Comparison of ENCODE assay signal across 8 cellular contexts in the genomic region with DNA sequence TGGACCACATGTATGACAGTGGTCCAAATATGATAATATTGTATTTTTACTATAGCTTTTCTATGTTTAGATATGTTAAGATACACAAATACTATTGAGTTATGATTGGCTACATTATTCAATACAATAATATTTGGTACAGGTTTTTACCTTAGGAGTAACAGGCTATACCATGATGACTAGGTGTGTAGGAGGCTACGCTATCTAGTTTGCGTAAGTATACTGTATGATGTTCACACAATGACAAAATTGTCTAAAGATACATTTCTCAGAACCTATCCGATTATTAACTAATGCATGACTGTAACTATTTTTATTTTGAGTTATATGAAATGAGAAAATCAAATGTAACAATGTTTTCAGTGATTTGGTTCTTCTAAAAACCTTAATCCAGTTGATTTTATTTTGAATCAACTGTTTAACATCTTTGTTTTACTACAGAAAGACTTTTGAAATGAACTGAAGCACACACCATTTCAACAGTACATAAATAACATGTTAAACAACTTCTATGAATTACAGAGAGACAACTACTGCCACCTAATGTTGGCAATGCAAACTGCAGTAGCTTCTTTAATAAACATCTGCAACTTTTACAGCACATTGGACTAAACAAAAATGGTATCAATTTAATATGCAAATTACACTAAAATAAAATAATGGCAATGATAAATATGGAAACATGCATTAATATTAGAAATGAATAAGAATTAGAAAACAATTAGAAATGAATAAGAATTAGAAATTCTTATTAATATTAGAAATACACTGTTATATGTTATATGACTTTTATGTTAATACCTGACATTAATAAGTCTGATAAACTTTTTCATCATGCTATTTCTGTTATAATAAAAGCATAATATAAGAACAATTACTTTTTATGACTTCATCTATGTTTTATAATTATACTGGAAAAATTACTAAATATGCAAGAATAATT.
DNase-seq lines count a peak whose midpoint lies in the region; ATAC-seq, FAIRE-seq and TF ChIP-seq lines count a peak whose summit lies in the region.

No MANE protein-coding gene starts in this region.

- TF ChIP-seq CTCF in AG10803 (conservative IDR thresholded peaks at IDR 0.05; ENCODE audit: low read length) = peak; percentile 89
- TF ChIP-seq CTCF in GM06990 (IDR thresholded peaks at IDR 0.05; ENCODE audit: insufficient read depth, low read length, poor library complexity, severe bottlenecking) = peak; percentile 67
- TF ChIP-seq CTCF in gastroesophageal sphincter (IDR thresholded peaks at IDR 0.05) = peak; percentile 75 to 86 (median 82)

- H3K4me3 ChIP-seq in AG10803 (ENCODE audit: low read length) (no peak overlapping the region), GM06990 (replicated peaks; ENCODE audit: low read depth, low read length) (no peak overlapping the region), gastroesophageal sphincter (no peak overlapping the region), small intestine (ENCODE audit: low read depth in 1 of 2, low read length in 2 of 2) (no peak overlapping the region)

- H3K27me3 ChIP-seq in GM06990 (replicated peaks; ENCODE audit: control insufficient read depth, insufficient read depth, low read length) (no peaks in the 10 kb centered on the region), gastroesophageal sphincter (no peaks in the 10 kb centered on the region), small intestine (ENCODE audit: control insufficient read depth in 2 of 2, insufficient read depth in 2 of 2, low read length in 2 of 2) (no peaks in the 10 kb centered on the region)

- H3K36me3 ChIP-seq in GM06990 (ENCODE audit: control insufficient read depth, insufficient read depth, low read length) (no peaks in the 10 kb centered on the region), gastroesophageal sphincter (no peaks in the 10 kb centered on the region), small intestine (ENCODE audit: control insufficient read depth in 2 of 2, insufficient read depth in 2 of 2, low read length in 2 of 2) (no peaks in the 10 kb centered on the region)

- no peak for TF ChIP-seq POLR2A in gastroesophageal sphincter (IDR thresholded peaks at IDR 0.05)

- H3K4me1 ChIP-seq in gastroesophageal sphincter = no peaks in the 10 kb centered on the region
- no peaks in the 10 kb centered on the region for H3K4me1 ChIP-seq in small intestine (ENCODE audit: control insufficient read depth in 2 of 2, insufficient read depth in 1 of 2, low read depth in 1 of 2, low read length in 1 of 2)

- WGBS in gastroesophageal sphincter (ENCODE audit: low coverage in 1 of 2), 2 donors = 64 to 77% methylated on average over 3 of the region's 3 CpGs
- WGBS in small intestine, 3 donors = 84 to 89% (median 86%) methylated on average over 3 of the region's 3 CpGs

- H3K27ac ChIP-seq in gastroesophageal sphincter (no peak overlapping the region), small intestine (ENCODE audit: low read depth in 1 of 2, low read length in 1 of 2) (no peak overlapping the region)

- ATAC-seq in HG02852 (IDR thresholded peaks at IDR 0.05; ENCODE audit: unreplicated experiment) (peak; percentile 79), gastroesophageal sphincter (no peak)

- TF ChIP-seq EP300 in gastroesophageal sphincter (IDR thresholded peaks at IDR 0.05) = no peak

- no peaks in the 10 kb centered on the region for H3K9me3 ChIP-seq in gastroesophageal sphincter
- H3K9me3 ChIP-seq in small intestine (ENCODE audit: control insufficient read depth, low read depth) = no peaks in the 10 kb centered on the region

- DNase-seq in AG10803 (ENCODE audit: low read depth) = peak; percentile 63
- DNase-seq in GM06990 (ENCODE audit: extremely low read depth, insufficient read length) = no peak
- DNase-seq in NCI-H2171 (lab: John Stamatoyannopoulos, UW) = peak; percentile 15
- DNase-seq in activated CD4-positive, alpha-beta T cell treated with anti-CD3 and anti-CD28 coated beads, Interleukin-2, amount 50 U/mL, for 48 hours = peak; percentile 28 to 51
- peak; percentile 60 for DNase-seq in small intestine
- no peak for DNase-seq in HuH-7 (ENCODE audit: low spot score)

- peak; percentile 96 for FAIRE-seq in small intestine (lab: Jason Lieb, UNC)

Comparison
In these comparisons a context has a peak if more than half of its experiments do, and no peak if none do; other contexts are left out.
1. DNase-seq: peak in AG10803 (single experiment), NCI-H2171 (single experiment), activated CD4-positive, alpha-beta T cell treated with anti-CD3 and anti-CD28 coated beads, Interleukin-2, amount 50 U/mL, for 48 hours (2 of 2) and small intestine (single experiment); none in GM06990 (single experiment) and HuH-7 (single experiment).
2. Peak in every context shown above with its lines, with median percentiles within 50 percentile points of each other: CTCF ChIP-seq.